1 cellular context compared by ENCODE assay signal in genomic region chr4:129929052-129929451, GRCh38.
TF ChIP-seq lines count a peak whose summit lies in the region.

No MANE protein-coding gene starts in this region.

TF ChIP-seq in SK-N-SH, 30 proteins besides CTCF, POLR2A, EP300 and RAD21 (continued from another document):
- no peak for TF ChIP-seq USF2 (IDR thresholded peaks at IDR 0.05; ENCODE audit: borderline replicate concordance, low read depth, low read length)
- TF ChIP-seq EZH2phosphoT487 (IDR thresholded peaks at IDR 0.05; ENCODE audit: borderline replicate concordance, low read depth) = no peak
- no peak for TF ChIP-seq NFIC (IDR thresholded peaks at IDR 0.05; ENCODE audit: borderline replicate concordance)
- no peak for TF ChIP-seq IRF3 (IDR thresholded peaks at IDR 0.05; ENCODE audit: low read depth, low read length)
- TF ChIP-seq MXI1 (IDR thresholded peaks at IDR 0.05; ENCODE audit: low read depth, low read length) = no peak
